In the genomic region with DNA sequence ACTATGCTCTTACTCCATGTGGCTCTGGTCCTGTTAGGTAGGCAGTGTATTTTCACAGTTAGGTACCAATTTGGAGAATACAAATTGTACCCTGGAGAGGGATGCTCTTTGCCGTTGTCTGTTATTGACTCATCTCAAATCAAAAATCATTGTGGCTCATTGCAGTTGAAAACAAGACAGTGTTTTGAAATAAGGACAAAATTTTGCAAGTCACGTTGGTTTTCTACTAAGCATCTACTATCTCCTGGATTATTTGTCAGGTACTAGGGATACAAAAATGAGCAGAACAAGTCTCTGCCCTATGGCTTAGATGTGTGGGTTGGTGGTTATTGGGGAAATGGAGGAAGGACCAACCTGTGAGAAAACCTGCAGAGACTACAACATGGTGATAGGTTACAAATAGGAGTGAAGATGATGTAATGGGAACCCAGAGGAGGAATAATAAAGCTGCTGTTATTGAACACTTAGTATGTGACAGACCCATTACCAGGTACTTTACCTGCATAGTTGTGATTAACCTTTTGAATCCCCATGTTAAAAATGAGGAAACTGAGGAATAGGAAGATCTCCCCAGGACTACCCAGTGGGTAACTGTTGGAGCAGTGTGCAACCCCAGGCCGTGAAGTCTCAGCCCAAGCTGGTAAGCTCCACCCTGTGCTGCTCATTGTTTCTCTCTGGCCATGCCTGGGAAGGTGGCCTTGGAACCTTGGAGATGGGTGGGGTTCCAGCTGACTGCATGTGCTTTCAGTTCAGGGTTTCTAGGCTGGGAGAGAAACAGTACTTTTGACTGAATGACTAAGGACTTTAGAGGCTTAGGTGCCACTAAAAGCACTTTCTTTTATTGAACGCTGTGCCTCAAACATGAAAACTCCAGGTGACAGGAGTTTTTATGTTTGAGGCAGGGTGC, we compare ENCODE assay signal across 8 cellular contexts.
DNase-seq lines count a peak whose midpoint lies in the region; ATAC-seq, FAIRE-seq and TF ChIP-seq lines count a peak whose summit lies in the region.

No MANE protein-coding gene starts in this region.

- TF ChIP-seq EP300 in HepG2 (IDR thresholded peaks at IDR 0.05; ENCODE audit: low read depth in 2 of 2, low read length in 2 of 2) (peak in 1 of 2 experiments; percentile 43; a peak in 1 of 4 replicates), HepG2 (CRISPR knock-in tag; IDR thresholded peaks at IDR 0.05; ENCODE audit: borderline replicate concordance) (no peak)

- peak overlapping the region; percentile 57 for H3K9ac ChIP-seq in HepG2 (ENCODE audit: insufficient read depth, low read depth, low read length)

- no peaks in the 10 kb centered on the region for H3K9me3 Mint-ChIP-seq in activated CD4-positive, alpha-beta memory T cell treated with anti-CD3 and anti-CD28 coated beads, Interleukin-2, amount 10 ng/mL, durations not matched to agents 7 days and 5 days
- H3K9me3 Mint-ChIP-seq in GM23338: no peaks in the 10 kb centered on the region

- H3K4me3 Mint-ChIP-seq in activated CD4-positive, alpha-beta memory T cell treated with anti-CD3 and anti-CD28 coated beads, Interleukin-2, amount 10 ng/mL, durations not matched to agents 7 days and 5 days: no peak overlapping the region
- no peak overlapping the region for H3K4me3 Mint-ChIP-seq in GM23338

- POLR2A ChIA-PET in activated CD4-positive, alpha-beta memory T cell treated with anti-CD3 and anti-CD28 coated beads, Interleukin-2, amount 10 ng/mL, durations not matched to agents 7 days and 5 days (lab: Charles Lee): interaction anchor here (1.3 kb wide), 1 partner anchor 8 kb away, joined by 5 read pairs; no protein-coding TSS in a partner anchor
- POLR2A ChIA-PET in HepG2 (lab: Yijun Ruan, JAX): interaction anchor here (0.7 to 1.7 kb wide), 5 partner anchors 10 to 83 kb away, joined by 3 to 7 read pairs (median 3); a partner anchor contains a TSS

- H3K9me3 ChIP-seq in HepG2 (ENCODE audit: low read length): no peaks in the 10 kb centered on the region

- H3K36me3 ChIP-seq in HepG2 (replicated peaks in 1 of 2; ENCODE audit: control insufficient read depth in 1 of 2, insufficient read depth in 2 of 2, low read length in 2 of 2) (no peaks in the 10 kb centered on the region), brain microvascular endothelial cell (replicated peaks) (no peaks in the 10 kb centered on the region), GM23338 (ENCODE audit: insufficient read depth) (no peaks in the 10 kb centered on the region)

- peak overlapping the region; percentile 59 for H3K4me2 ChIP-seq in HepG2 (ENCODE audit: low read depth, low read length)
- H3K4me2 ChIP-seq in GM23338: no peak overlapping the region

- H3K9me2 ChIP-seq in GM23338 (ENCODE audit: insufficient read depth): no peaks in the 10 kb centered on the region

- peak; percentile 41 for DNase-seq in AG20443 (ENCODE audit: low spot score)
- DNase-seq in activated CD4-positive, alpha-beta memory T cell treated with anti-CD3 and anti-CD28 coated beads, Interleukin-2, amount 10 ng/mL, durations not matched to agents 7 days and 5 days: no peak
- peak; percentile 86 for DNase-seq in HepG2 (ENCODE audit: low spot score)
- no peak for DNase-seq in brain microvascular endothelial cell
- DNase-seq in germinal center (ENCODE audit: low spot score): no peak
- no peak for DNase-seq in GM23338 (ENCODE audit: low spot score)
- DNase-seq in GM13977 (ENCODE audit: low spot score): no peak

- no peaks in the 10 kb centered on the region for H3F3A ChIP-seq in GM23338 (replicated peaks; ENCODE audit: low read depth)

- no peak for TF ChIP-seq RAD21 in HepG2 (CRISPR knock-in tag; IDR thresholded peaks at IDR 0.05)

- H3K4me3 ChIP-seq in HepG2 (replicated peaks in 1 of 3; ENCODE audit: insufficient read depth in 1 of 3, low read depth in 2 of 3, low read length in 3 of 3) (no peak overlapping the region), brain microvascular endothelial cell (ENCODE audit: low read depth, low read length) (no peak overlapping the region), GM23338 (no peak overlapping the region)

- H3K4me1 Mint-ChIP-seq in activated CD4-positive, alpha-beta memory T cell treated with anti-CD3 and anti-CD28 coated beads, Interleukin-2, amount 10 ng/mL, durations not matched to agents 7 days and 5 days: peaks cover 71% of the 10 kb centered on the region
- H3K4me1 Mint-ChIP-seq in GM23338: peaks cover 50% of the 10 kb centered on the region

- CTCF ChIA-PET in activated CD4-positive, alpha-beta memory T cell treated with anti-CD3 and anti-CD28 coated beads, Interleukin-2, amount 10 ng/mL, durations not matched to agents 7 days and 5 days (lab: Charles Lee): interaction anchor here (0.8 to 1.0 kb wide), 2 partner anchors 9 to 95 kb away, joined by 3 to 4 read pairs; no protein-coding TSS in a partner anchor
- CTCF ChIA-PET in HepG2 (lab: Yijun Ruan, JAX; ENCODE audit: low intra/inter-chr PET ratio, low total read pairs): no interaction called here

- intact Hi-C loops in HepG2 (cut with micrococcal nuclease; ENCODE audit: unreplicated experiment): no loop called here

- H3K27ac ChIP-seq in HepG2 (ENCODE audit: extremely low read length, insufficient read depth, low read length) (peak overlapping the region; percentile 86), brain microvascular endothelial cell (no peak overlapping the region), GM23338 (ENCODE audit: low read depth) (no peak overlapping the region)

- FAIRE-seq in HepG2 (lab: Jason Lieb, UNC): peak; percentile 92

- ATAC-seq in GM21619 (IDR thresholded peaks at IDR 0.05; ENCODE audit: unreplicated experiment): peak; percentile 29
- ATAC-seq in HepG2: peak; percentile 88
- no peak; the same call in 2 of the 3 replicates for ATAC-seq in GM23338

- H4K20me1 ChIP-seq in HepG2 (ENCODE audit: insufficient read depth, low read length) (no peaks in the 10 kb centered on the region), GM23338 (replicated peaks; ENCODE audit: insufficient read depth) (no peaks in the 10 kb centered on the region)

- H2AFZ ChIP-seq in HepG2 (ENCODE audit: low read length) (no peak overlapping the region), GM23338 (no peak overlapping the region)

- in situ Hi-C loops in HepG2 (cut with HindIII; ENCODE audit: extremely low pct_ligation_motif_present, low pct_unique_long_range_greater_than_20kb) (no loop called here), brain microvascular endothelial cell (cut with HindIII; ENCODE audit: low pct_ligation_motif_present, low sequenced_read_pairs) (no loop called here), GM13977 (cut with MboI; ENCODE audit: low pct_unique_long_range_greater_than_20kb, low sequenced_read_pairs, unreplicated experiment) (no loop called here)

- peak overlapping the region; percentile 59 for H3K27ac Mint-ChIP-seq in activated CD4-positive, alpha-beta memory T cell treated with anti-CD3 and anti-CD28 coated beads, Interleukin-2, amount 10 ng/mL, durations not matched to agents 7 days and 5 days
- H3K27ac Mint-ChIP-seq in GM23338: no peak overlapping the region; the same call in 1 of the 2 replicates

- TF ChIP-seq CTCF in HepG2 (CRISPR knock-in tag; IDR thresholded peaks at IDR 0.05): no peak
- TF ChIP-seq CTCF in brain microvascular endothelial cell (IDR thresholded peaks at IDR 0.05; ENCODE audit: low read depth, low read length, missing control alignments): no peak
- TF ChIP-seq CTCF in GM23338 (conservative IDR thresholded peaks at IDR 0.05; ENCODE audit: low read depth in 2 of 2): no peak
- no peak for TF ChIP-seq CTCF in GM13977 (IDR thresholded peaks at IDR 0.05; ENCODE audit: extremely low read depth, insufficient read depth, missing control alignments)

- H3K4me1 ChIP-seq in HepG2 (ENCODE audit: insufficient read depth, low read length) (peaks cover 100% of the 10 kb centered on the region), GM23338 (ENCODE audit: insufficient read depth) (peaks cover 28% of the 10 kb centered on the region)

- BruUV-seq in HepG2 (replicated peaks; lab: Mats Ljungman, UMichigan): no TSS peak

- no peak for TF ChIP-seq POLR2A in HepG2 (IDR thresholded peaks at IDR 0.05; ENCODE audit: insufficient read depth in 1 of 2, low read depth in 2 of 2, low read length in 2 of 2)

- H3K79me2 ChIP-seq in HepG2 (ENCODE audit: insufficient read depth, low read length): peaks cover 2% of the 10 kb centered on the region
- no peaks in the 10 kb centered on the region for H3K79me2 ChIP-seq in GM23338 (replicated peaks; ENCODE audit: insufficient read depth)

- no peaks in the 10 kb centered on the region for H3K27me3 Mint-ChIP-seq in activated CD4-positive, alpha-beta memory T cell treated with anti-CD3 and anti-CD28 coated beads, Interleukin-2, amount 10 ng/mL, durations not matched to agents 7 days and 5 days
- peaks cover 3% of the 10 kb centered on the region for H3K27me3 Mint-ChIP-seq in GM23338 (ENCODE audit: insufficient read depth, low read depth, poor library complexity)

- H3K27me3 ChIP-seq in HepG2 (ENCODE audit: control insufficient read depth in 1 of 2, insufficient read depth in 2 of 2, low read length in 2 of 2): no peaks in the 10 kb centered on the region
- H3K27me3 ChIP-seq in brain microvascular endothelial cell (replicated peaks): no peaks in the 10 kb centered on the region
- H3K27me3 ChIP-seq in GM23338 (ENCODE audit: insufficient read depth): no peaks in the 10 kb centered on the region

- WGBS in HepG2 (ENCODE audit: low lambda C conversion rate): 50% methylated on average over 4 of the region's 4 CpGs

- peaks cover 50% of the 10 kb centered on the region for H3K36me3 Mint-ChIP-seq in activated CD4-positive, alpha-beta memory T cell treated with anti-CD3 and anti-CD28 coated beads, Interleukin-2, amount 10 ng/mL, durations not matched to agents 7 days and 5 days (ENCODE audit: low read depth)
- no peaks in the 10 kb centered on the region for H3K36me3 Mint-ChIP-seq in GM23338 (ENCODE audit: low read depth)

Comparison
In these comparisons a context has a peak if more than half of its experiments do, and no peak if none do; other contexts are left out.
1. DNase-seq: peak in AG20443 (single experiment) and HepG2 (single experiment); none in activated CD4-positive, alpha-beta memory T cell treated with anti-CD3 and anti-CD28 coated beads, Interleukin-2, amount 10 ng/mL, durations not matched to agents 7 days and 5 days (single experiment), brain microvascular endothelial cell (single experiment), germinal center (single experiment), GM23338 (single experiment) and GM13977 (single experiment).